In genomic region chr5:148733601-148734438, GRCh38 we compare ENCODE assay signal across 8 cellular contexts.
DNase-seq lines count a peak whose midpoint lies in the region; ATAC-seq, FAIRE-seq and TF ChIP-seq lines count a peak whose summit lies in the region.

No MANE protein-coding gene starts in this region.

- TF ChIP-seq CTCF in osteocyte (IDR thresholded peaks at IDR 0.05) (peak; percentile 81), tibial artery (IDR thresholded peaks at IDR 0.05) (peak; percentile 58 to 78)

- H3K4me3 Mint-ChIP-seq in osteocyte (ENCODE audit: unreplicated experiment) = no peak overlapping the region

- H3K36me3 ChIP-seq in tibial artery = no peaks in the 10 kb centered on the region

- no peak overlapping the region for H3K27ac ChIP-seq in tibial artery

- no peaks in the 10 kb centered on the region for H3K9me3 Mint-ChIP-seq in osteocyte (ENCODE audit: unreplicated experiment)

- DNase-seq in GF-D8 (lab: John Stamatoyannopoulos, UW) (peak; percentile 16), SHP77 (lab: John Stamatoyannopoulos, UW) (peak; percentile 60 to 74), frontal cortex (ENCODE audit: low spot score in 2 of 2) (no peak), osteocyte (ENCODE audit: extremely low spot score, unreplicated experiment) (peak; percentile 87), tibial artery (peak; percentile 83 to 90)
- peak; percentile 61 for DNase-seq in Jurkat, Clone E6-1 (ENCODE audit: low read depth, low spot score)
- peak; percentile 37 for DNase-seq in activated effector memory CD4-positive, alpha-beta T cell treated with Interleukin-2 at 50 U/mL for 16 hours

- peaks cover 0 to 42% (median 19%) of the 10 kb centered on the region in 4 donors for H3K4me1 ChIP-seq in tibial artery

- peak; percentile 51 for FAIRE-seq in frontal cortex (lab: Jason Lieb, UNC)

- peaks cover 11% of the 10 kb centered on the region for H3K27me3 Mint-ChIP-seq in osteocyte (ENCODE audit: unreplicated experiment)

- no peaks in the 10 kb centered on the region for H3K27me3 ChIP-seq in tibial artery

- H3K27ac Mint-ChIP-seq in osteocyte (ENCODE audit: unreplicated experiment) = no peak overlapping the region

- peaks cover 40% of the 10 kb centered on the region for H3K4me1 Mint-ChIP-seq in osteocyte (ENCODE audit: unreplicated experiment)

- H3K4me3 ChIP-seq in Jurkat, Clone E6-1 (ENCODE audit: low read length) = no peak overlapping the region
- H3K4me3 ChIP-seq in tibial artery = no peak overlapping the region

- no peaks in the 10 kb centered on the region for H3K9me3 ChIP-seq in tibial artery

- intact Hi-C loops in tibial artery (cut with DNase I; ENCODE audit: low total_unique reads) = loop anchor here (10.0 kb wide), 4 partner anchors 91 to 381 kb away; partner anchors contain the start of gene ADRB2

- no peaks in the 10 kb centered on the region for H3K36me3 Mint-ChIP-seq in osteocyte (ENCODE audit: unreplicated experiment)

- no peak for ATAC-seq in HG02588 (IDR thresholded peaks at IDR 0.05; ENCODE audit: unreplicated experiment)

Comparison
In these comparisons a context has a peak if more than half of its experiments do, and no peak if none do; other contexts are left out.
1. DNase-seq: peak in GF-D8 (single experiment), Jurkat, Clone E6-1 (single experiment), SHP77 (2 of 2), activated effector memory CD4-positive, alpha-beta T cell treated with Interleukin-2 at 50 U/mL for 16 hours (single experiment), osteocyte (single experiment) and tibial artery (2 of 2); none in frontal cortex (0 of 2).